ENCODE assay signal across 30 cellular contexts in the genomic region with DNA sequence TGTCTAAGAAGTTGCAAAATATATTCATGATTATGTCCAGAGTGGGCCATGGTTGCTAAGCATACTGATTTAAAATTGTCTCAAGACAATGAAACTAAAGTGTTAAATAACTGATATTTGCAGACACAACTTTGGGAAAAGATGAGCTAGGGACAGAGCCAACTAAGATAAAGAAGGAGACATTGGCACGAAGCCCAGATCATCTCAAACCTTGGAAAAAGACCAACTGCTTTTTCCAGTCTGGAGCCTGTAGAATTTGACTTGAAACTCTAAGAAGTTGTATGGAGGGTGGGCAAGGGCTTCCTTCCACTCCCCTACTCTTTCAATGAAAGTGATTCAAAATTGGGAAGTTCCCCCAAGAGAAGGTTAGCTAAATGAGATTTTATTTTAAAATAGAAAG.
DNase-seq lines count a peak whose midpoint lies in the region; ATAC-seq, FAIRE-seq and TF ChIP-seq lines count a peak whose summit lies in the region.
"Had no signal": no experiment of that assay in that cellular context is flagged by ENCODE, and none has a peak within 500 bp of the region (broad histone marks: within the 10 kb centered on the region; RNA-seq: fewer than 3 reads in every experiment).

No MANE protein-coding gene starts in this region.

- no peaks in the 10 kb centered on the region for H3K36me3 ChIP-seq in astrocyte (ENCODE audit: insufficient read depth, low read length)
- H3K36me3 ChIP-seq: HAP-1, SJCRH30 had no signal

- ATAC-seq in GM18909 (IDR thresholded peaks at IDR 0.05; ENCODE audit: poor library complexity, unreplicated experiment): no peak
- ATAC-seq: A549; CD8-positive, alpha-beta T cell; HepG2; Right ventricle myocardium inferior; SK-N-SH treated with all-trans-retinoic acid at 6 μM for 48 hours had no signal

- H3K9ac ChIP-seq in astrocyte (ENCODE audit: low read length): no peak overlapping the region

- no peaks in the 10 kb centered on the region for H3K36me3 Mint-ChIP-seq in astrocyte (ENCODE audit: low read depth, unreplicated experiment)
- H3K36me3 Mint-ChIP-seq: CD8-positive, alpha-beta T cell had no signal

- DNase-seq in NCI-H345 (lab: John Stamatoyannopoulos, UW) (peak; percentile 14), NCI-H345 treated with DMSO at 0.1 percent for 48 hours (lab: John Stamatoyannopoulos, UW; ENCODE audit: unreplicated experiment) (no peak), COR-L47 (lab: John Stamatoyannopoulos, UW) (peak; percentile 4), astrocyte (ENCODE audit: low read depth) (no peak), left kidney (ENCODE audit: low read depth, low spot score) (peak; percentile 5), SKM-1 treated with dmso at 0.1 percent for 144 hours (lab: John Stamatoyannopoulos, UW; ENCODE audit: unreplicated experiment) (no peak), NOMO-1 treated with DMSO at 0.1 percent for 48 hours (lab: John Stamatoyannopoulos, UW; ENCODE audit: unreplicated experiment) (no peak)
- DNase-seq: C1 segment of cervical spinal cord; Calu3; CD8-positive, alpha-beta T cell; GOT3; HFFc6; Kasumi-1; NCI-H1092 treated with DMSO at 0.1 percent for 48 hours; NCI-H146; NCI-H1930; NCI-H2107; NCI-H510A; NCI-H69; NK-92 treated with Interleukin-12 subunit alpha and Interleukin-12 subunit beta, amount 100 ng/mL, for 24 hours; PC-9; T-helper 2 cell had no signal

- H3K4me1 Mint-ChIP-seq in astrocyte (ENCODE audit: low read depth, unreplicated experiment): no peaks in the 10 kb centered on the region

- no peak overlapping the region for H3K27ac ChIP-seq in astrocyte (ENCODE audit: low read depth, low read length)
- H3K27ac ChIP-seq: A549, PC-9, SJCRH30 had no signal

- H3K9me3 Mint-ChIP-seq in astrocyte (ENCODE audit: unreplicated experiment): no peaks in the 10 kb centered on the region
- H3K9me3 Mint-ChIP-seq: CD8-positive, alpha-beta T cell; HFFc6 had no signal

- H4K20me1 ChIP-seq in astrocyte (ENCODE audit: insufficient read depth, low read length): no peaks in the 10 kb centered on the region

- no peaks in the 10 kb centered on the region for H3K27me3 ChIP-seq in astrocyte (ENCODE audit: insufficient read depth, low read length)
- H3K27me3 ChIP-seq: SJCRH30 had no signal

- no peak overlapping the region for H2AFZ ChIP-seq in astrocyte (ENCODE audit: low read depth, low read length)
- H2AFZ ChIP-seq: PC-9 had no signal

- H3K4me1 ChIP-seq in astrocyte (ENCODE audit: insufficient read depth, low read length): no peaks in the 10 kb centered on the region
- H3K4me1 ChIP-seq: A549, HAP-1, SJCRH30 had no signal

- H3K79me2 ChIP-seq in astrocyte (ENCODE audit: insufficient read depth, low read length): no peaks in the 10 kb centered on the region

- TF ChIP-seq CTCF in astrocyte (IDR thresholded peaks at IDR 0.05; ENCODE audit: insufficient read depth, low read depth, low read length): no peak

- peak; percentile 9 for FAIRE-seq in astrocyte (lab: Jason Lieb, UNC)
- FAIRE-seq: A549, GM18507, HepG2 had no signal

- H3K4me3 ChIP-seq in astrocyte (ENCODE audit: insufficient read depth, low read depth, low read length): no peak overlapping the region
- H3K4me3 ChIP-seq: A549, HAP-1, PC-9, SJCRH30 had no signal

- H3K9me3 ChIP-seq in astrocyte (ENCODE audit: insufficient read depth, low read depth, low read length): no peaks in the 10 kb centered on the region
- H3K9me3 ChIP-seq: A549, HAP-1, SJCRH30 had no signal

- H3K27ac Mint-ChIP-seq in astrocyte (ENCODE audit: unreplicated experiment): no peak overlapping the region
- H3K27ac Mint-ChIP-seq: CD8-positive, alpha-beta T cell; HFFc6 had no signal

- H3K4me2 ChIP-seq in astrocyte (ENCODE audit: low read length): no peak overlapping the region
- H3K4me2 ChIP-seq: A549, PC-9 had no signal

- no peak overlapping the region for H3K4me3 Mint-ChIP-seq in astrocyte (ENCODE audit: unreplicated experiment)
- H3K4me3 Mint-ChIP-seq: CD8-positive, alpha-beta T cell; HFFc6 had no signal

- no peaks in the 10 kb centered on the region for H3K27me3 Mint-ChIP-seq in astrocyte (ENCODE audit: low read depth, unreplicated experiment)

Comparison
In these comparisons a context has a peak if more than half of its experiments do, and no peak if none do; other contexts are left out.
1. DNase-seq: peak in NCI-H345 (single experiment), COR-L47 (single experiment) and left kidney (single experiment); none in NCI-H345 treated with DMSO at 0.1 percent for 48 hours (single experiment), astrocyte (single experiment), SKM-1 treated with dmso at 0.1 percent for 144 hours (single experiment) and NOMO-1 treated with DMSO at 0.1 percent for 48 hours (single experiment).